In the genomic region with DNA sequence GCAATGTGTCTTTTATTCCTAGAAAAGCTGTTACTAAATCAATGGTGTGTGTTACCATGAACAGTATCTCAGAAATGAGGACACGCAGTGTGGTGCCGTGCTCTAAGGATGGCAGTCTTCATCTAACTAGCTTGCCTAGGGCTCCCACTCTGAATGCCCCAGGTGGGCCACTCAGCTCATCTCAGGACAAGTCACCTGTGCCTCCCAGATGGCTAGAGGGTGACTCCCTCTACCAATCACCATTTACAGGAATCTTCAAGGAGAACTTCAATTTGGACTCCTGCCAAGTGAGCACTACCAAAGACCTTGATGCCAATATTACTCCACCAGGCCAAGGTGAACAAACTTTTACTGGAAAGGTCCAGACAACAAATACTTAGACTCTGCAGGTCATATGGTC, we compare ENCODE assay signal across 7 cellular contexts.
"Had no signal": no experiment of that assay in that cellular context is flagged by ENCODE, and none has a peak within 500 bp of the region (broad histone marks: within the 10 kb centered on the region; RNA-seq: fewer than 3 reads in every experiment).

No MANE protein-coding gene starts in this region.

- H3K9ac ChIP-seq: KMS-11 had no signal

- DNase-seq: IMR-90, KBM-7, KG1 had no signal

- H3K27ac ChIP-seq: HL-60, KMS-11 had no signal

- ATAC-seq: HepG2 had no signal

- H3K4me2 ChIP-seq: KMS-11 had no signal

- FAIRE-seq: HepG2, HTR-8/SVneo had no signal
